In the genomic region with DNA sequence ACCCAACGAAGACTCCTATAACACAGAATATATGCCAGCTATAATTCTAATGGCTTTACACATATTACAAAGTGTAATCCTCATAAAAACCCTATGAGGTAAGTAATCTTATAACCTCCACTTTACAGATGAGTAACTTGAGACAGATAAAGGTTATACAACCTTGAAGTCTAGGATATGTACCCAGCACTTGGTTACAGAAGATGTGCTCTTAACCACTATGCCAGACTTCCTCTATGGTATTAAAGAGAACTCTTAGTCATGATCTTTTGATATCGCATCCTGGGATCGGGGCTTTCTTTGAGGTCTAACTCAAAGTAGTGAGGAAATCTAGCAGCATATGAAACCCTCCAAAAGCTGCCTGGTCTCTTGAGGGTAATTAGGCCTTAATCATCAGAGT, we compare ENCODE assay signal across 33 cellular contexts.
"Had no signal": no experiment of that assay in that cellular context is flagged by ENCODE, and none has a peak within 500 bp of the region (broad histone marks: within the 10 kb centered on the region; RNA-seq: fewer than 3 reads in every experiment).

No MANE protein-coding gene starts in this region.

- H3K36me3 ChIP-seq: brain microvascular endothelial cell, Peyer's patch, SJSA1, WERI-Rb-1 had no signal

- ATAC-seq: activated CD8-positive, alpha-beta memory T cell treated with anti-CD3 and anti-CD28 coated beads, Interleukin-2, amount 10 ng/mL, durations not matched to agents 7 days and 5 days; PC-3 had no signal

- H3K27me3 ChIP-seq: brain microvascular endothelial cell, Peyer's patch had no signal

- H3K27ac ChIP-seq: brain microvascular endothelial cell, Peyer's patch, SJSA1, WERI-Rb-1 had no signal

- H3K9me3 ChIP-seq: Peyer's patch, SJSA1, SK-N-SH had no signal

- H3K27ac Mint-ChIP-seq: activated CD4-positive, alpha-beta T cell treated with anti-CD3 and anti-CD28 coated beads, Interleukin-2, amount 10 ng/mL, durations not matched to agents 24 days and 14 days; activated CD8-positive, alpha-beta memory T cell treated with anti-CD3 and anti-CD28 coated beads, Interleukin-2, amount 10 ng/mL, durations not matched to agents 7 days and 5 days; activated naive CD4-positive, alpha-beta T cell treated with anti-CD3 and anti-CD28 coated beads, Interleukin-2, amount 10 ng/mL, durations not matched to agents 7 days and 5 days; T-helper 1 cell treated with Interleukin-12 subunit alpha and Interleukin-12 subunit beta and Interleukin-4 antibody, amounts not matched to agents 30 μg/mL and 1 μg/mL, for 36 hours; T-helper 2 cell treated with Interferon-gamma antibody and Interleukin-4, amounts not matched to agents 5 μg/mL and 100 μg/mL, for 36 hours had no signal

- H3K27me3 Mint-ChIP-seq: activated CD4-positive, alpha-beta T cell treated with anti-CD3 and anti-CD28 coated beads, Interleukin-2, amount 10 ng/mL, durations not matched to agents 24 days and 14 days; activated CD8-positive, alpha-beta memory T cell treated with anti-CD3 and anti-CD28 coated beads, Interleukin-2, amount 10 ng/mL, durations not matched to agents 7 days and 5 days; activated naive CD4-positive, alpha-beta T cell treated with anti-CD3 and anti-CD28 coated beads, Interleukin-2, amount 10 ng/mL, durations not matched to agents 7 days and 5 days had no signal

- H3K4me3 Mint-ChIP-seq: activated CD4-positive, alpha-beta T cell treated with anti-CD3 and anti-CD28 coated beads, Interleukin-2, amount 10 ng/mL, durations not matched to agents 24 days and 14 days; activated CD8-positive, alpha-beta memory T cell treated with anti-CD3 and anti-CD28 coated beads, Interleukin-2, amount 10 ng/mL, durations not matched to agents 7 days and 5 days; activated naive CD4-positive, alpha-beta T cell treated with anti-CD3 and anti-CD28 coated beads, Interleukin-2, amount 10 ng/mL, durations not matched to agents 7 days and 5 days; T-helper 1 cell treated with Interleukin-12 subunit alpha and Interleukin-12 subunit beta and Interleukin-4 antibody, amounts not matched to agents 30 μg/mL and 1 μg/mL, for 36 hours; T-helper 2 cell treated with Interferon-gamma antibody and Interleukin-4, amounts not matched to agents 5 μg/mL and 100 μg/mL, for 36 hours had no signal

- H3K9me3 Mint-ChIP-seq: T-helper 2 cell treated with Interferon-gamma antibody and Interleukin-4, amounts not matched to agents 5 μg/mL and 100 μg/mL, for 36 hours had no signal

- H3K4me1 ChIP-seq: Peyer's patch, SJSA1 had no signal

- H3K36me3 Mint-ChIP-seq: activated CD8-positive, alpha-beta memory T cell treated with anti-CD3 and anti-CD28 coated beads, Interleukin-2, amount 10 ng/mL, durations not matched to agents 7 days and 5 days; activated naive CD4-positive, alpha-beta T cell treated with anti-CD3 and anti-CD28 coated beads, Interleukin-2, amount 10 ng/mL, durations not matched to agents 7 days and 5 days had no signal

- H3K4me3 ChIP-seq: Peyer's patch, SJSA1 had no signal

- DNase-seq: activated CD4-positive, alpha-beta T cell treated with anti-CD3 and anti-CD28 coated beads for 1 hour; activated CD4-positive, alpha-beta T cell treated with anti-CD3 and anti-CD28 coated beads, Interleukin-2, amount 10 ng/mL, durations not matched to agents 24 days and 14 days; activated CD4-positive, alpha-beta T cell treated with anti-CD3 and anti-CD28 coated beads, Interleukin-2, amount 50 U/mL, for 48 hours; activated CD4-positive, CD25-positive, alpha-beta regulatory T cell; activated CD8-positive, alpha-beta memory T cell treated with anti-CD3 and anti-CD28 coated beads for 24 hours; activated CD8-positive, alpha-beta memory T cell treated with anti-CD3 and anti-CD28 coated beads, Interleukin-2, amount 10 ng/mL, durations not matched to agents 7 days and 5 days; activated CD8-positive, alpha-beta memory T cell treated with anti-CD3 and anti-CD28 coated beads, Interleukin-2, amount 50 U/mL, for 48 hours; activated gamma-delta T cell treated with Interleukin-2 at 50 U/mL for 16 hours; activated naive CD4-positive, alpha-beta T cell treated with anti-CD3 and anti-CD28 coated beads, Interleukin-2, amount 10 ng/mL, durations not matched to agents 7 days and 5 days; anterior cingulate cortex; brain microvascular endothelial cell; central memory CD4-positive, alpha-beta T cell; Kasumi-1; KG1; MM.1S; MV-4-11; NCI-H1092; NCI-H1436 treated with DMSO at 0.1 percent for 48 hours; NCI-H1694 treated with DMSO at 0.1 percent for 48 hours; NCI-H2029; NCI-H2171 treated with DMSO at 0.1 percent for 48 hours; NCI-H2227 treated with DMSO at 0.1 percent for 48 hours; NCI-H446; NCI-H510A treated with DMSO at 0.1 percent for 48 hours; PC-3; Peyer's patch; RPMI8226; SHP77 treated with DMSO at 0.1 percent for 48 hours; SK-N-SH; WERI-Rb-1 had no signal
